ENCODE assay signal across 8 cellular contexts in genomic region chr19:46850228-46851203, GRCh38. TPM values are rescaled to one million over a fixed set of nuclear protein-coding genes. Genes with fewer than 3 reads are reported as not detected.
DNase-seq lines count a peak whose midpoint lies in the region; TF ChIP-seq lines count a peak whose summit lies in the region.

Gene AP2S1 (minus strand): TSS chr19:46850846. CDS start chr19:46850766, 80 bp downstream.

- no peaks in the 10 kb centered on the region for H3K9me3 ChIP-seq in neuron (ENCODE audit: low read length)
- H3K9me3 ChIP-seq in subcutaneous abdominal adipose tissue (ENCODE audit: control insufficient read depth in 5 of 5, low read length in 5 of 5), result no peaks in the 10 kb centered on the region

- in situ Hi-C loops in SK-MEL-5 (cut with HindIII; ENCODE audit: low pct_unique_long_range_greater_than_20kb, low sequenced_read_pairs), result no loop called here

- H3K4me1 ChIP-seq in neuron (ENCODE audit: insufficient read depth, low read length) (peaks cover 9% of the 10 kb centered on the region), subcutaneous abdominal adipose tissue (ENCODE audit: control insufficient read depth in 5 of 5, insufficient read depth in 5 of 5, low read length in 5 of 5) (peaks cover 7 to 24% (median 18%) of the 10 kb centered on the region in 5 donors)

- POLR2A ChIA-PET in HEK293T (lab: Yijun Ruan, JAX), result interaction anchor here (0.6 to 1.4 kb wide), 12 partner anchors 8 to 185 kb away, joined by 3 to 6 read pairs (median 4); partner anchors contain the start of genes ARHGAP35 and SLC1A5

- H3K27ac ChIP-seq in subcutaneous abdominal adipose tissue (ENCODE audit: low read depth, low read length), result peak within 1 kb of the TSS; percentile 85

- H3K36me3 ChIP-seq in neuron (ENCODE audit: insufficient read depth, low read length) (peaks cover 10% of the 10 kb centered on the region), subcutaneous abdominal adipose tissue (ENCODE audit: control insufficient read depth in 5 of 5, insufficient read depth in 5 of 5, low read length in 5 of 5) (peaks cover 0 to 12% (median 9%) of the 10 kb centered on the region in 5 donors)

- DNase-seq in GF-D8 (lab: John Stamatoyannopoulos, UW) (peak; percentile 96), HEK293T (ENCODE audit: extremely low spot score) (peak; percentile 93), MV-4-11 (lab: John Stamatoyannopoulos, UW) (peak; percentile 100), SK-MEL-5 (ENCODE audit: low read depth, low spot score) (peak; percentile 99), foreskin melanocyte (peak; percentile 99)
- DNase-seq in activated naive CD4-positive, alpha-beta T cell treated with Interleukin-2 at 50 U/mL for 16 hours, result peak; percentile 95

- H3K4me3 ChIP-seq in neuron (ENCODE audit: low read length) (peak within 1 kb of the TSS; percentile 80), subcutaneous abdominal adipose tissue (ENCODE audit: low read depth in 1 of 5, low read length in 5 of 5) (peak within 1 kb of the TSS; percentile 68 to 89 (median 83))

- CTCF ChIA-PET in HEK293T (lab: Yijun Ruan, JAX), result interaction anchor here (0.7 kb wide), 1 partner anchor 10 kb away, joined by 4 read pairs; no protein-coding TSS in a partner anchor

- peak within 1 kb of the TSS; percentile 45 for H2AFZ ChIP-seq in neuron (ENCODE audit: low read depth, low read length)

- H3K9ac ChIP-seq in subcutaneous abdominal adipose tissue (ENCODE audit: low read length in 5 of 5), result peak within 1 kb of the TSS; percentile 48 to 86 (median 67)

- H3K27me3 ChIP-seq in neuron (ENCODE audit: insufficient read depth, low read length) (no peaks in the 10 kb centered on the region), subcutaneous abdominal adipose tissue (ENCODE audit: control insufficient read depth in 5 of 5, insufficient read depth in 4 of 5, low read length in 5 of 5) (no peaks in the 10 kb centered on the region)

TF ChIP-seq in HEK293T, 16 proteins besides CTCF, POLR2A, EP300 and RAD21:
- TF ChIP-seq SUZ12 (IDR thresholded peaks at IDR 0.05), result peak; percentile 97; the same call in 1 of the 2 replicates
- TF ChIP-seq ELF4 (IDR thresholded peaks at IDR 0.05), result peak; percentile 97
- peak; percentile 65 for TF ChIP-seq L3MBTL2 (conservative IDR thresholded peaks at IDR 0.05)
- TF ChIP-seq FOXA1 (IDR thresholded peaks at IDR 0.05), result no peak
- no peak for TF ChIP-seq LEF1 (IDR thresholded peaks at IDR 0.05; ENCODE audit: borderline replicate concordance)
- no peak for TF ChIP-seq ZNF384 (IDR thresholded peaks at IDR 0.05)

RNA-seq across cellular contexts. Expression of gene AP2S1, which starts in this region (rescaled TPM):
- total RNA-seq in SK-MEL-5 (2014; rRNA removed; shearing (Covaris generic)), result 182 and 183 TPM in 2 replicates
- polyA plus RNA-seq in SK-MEL-5 (2015; cell fraction: cytosol; rRNA removed), result 197 and 212 TPM in 2 replicates
- polyA plus RNA-seq in SK-MEL-5 (2015; cell fraction: nucleus; rRNA removed), result 32.2 and 35.4 TPM in 2 replicates

Comparison
In these comparisons a context has a peak if more than half of its experiments do, and no peak if none do; other contexts are left out.
1. Peak in every context shown above with its lines: DNase-seq, H3K4me3 ChIP-seq and H3K27ac ChIP-seq.